ENCODE assay signal across 9 cellular contexts in genomic region chr2:25420820-25421237, GRCh38.
DNase-seq lines count a peak whose midpoint lies in the region; ATAC-seq and TF ChIP-seq lines count a peak whose summit lies in the region.
"Had no signal": no experiment of that assay in that cellular context is flagged by ENCODE, and none has a peak within 500 bp of the region (broad histone marks: within the 10 kb centered on the region; RNA-seq: fewer than 3 reads in every experiment).

No MANE protein-coding gene starts in this region.

- TF ChIP-seq CTCF in GM13977 (IDR thresholded peaks at IDR 0.05; ENCODE audit: extremely low read depth, insufficient read depth, missing control alignments) (no peak), Calu3 (IDR thresholded peaks at IDR 0.05; ENCODE audit: unreplicated experiment) (no peak)

- CTCF ChIA-PET in Calu3 (lab: Charles Lee) = no interaction called here

- H3K4me3 Mint-ChIP-seq in Calu3 (ENCODE audit: low read depth, unreplicated experiment) = no peak overlapping the region

- DNase-seq in GM13977 (ENCODE audit: low spot score) (peak; percentile 53), germinal center (ENCODE audit: low spot score) (peak; percentile 33), Calu3 (no peak), cerebellum (ENCODE audit: low spot score) (no peak), NCI-H1417 treated with DMSO at 0.1 percent for 48 hours (lab: John Stamatoyannopoulos, UW) (no peak)
- no peak for DNase-seq in activated CD4-positive, alpha-beta T cell treated with anti-CD3 and anti-CD28 coated beads, Interleukin-2, amount 50 U/mL, for 4 hours
- DNase-seq: EL had no signal

- no peaks in the 10 kb centered on the region for H3K36me3 Mint-ChIP-seq in Calu3 (ENCODE audit: insufficient read depth, unreplicated experiment)

- no peaks in the 10 kb centered on the region for H3K4me1 Mint-ChIP-seq in Calu3 (ENCODE audit: low read depth, unreplicated experiment)

- no peaks in the 10 kb centered on the region for H3K9me3 Mint-ChIP-seq in Calu3 (ENCODE audit: low read depth, unreplicated experiment)

- in situ Hi-C loops in GM13977 (cut with MboI; ENCODE audit: low pct_unique_long_range_greater_than_20kb, low sequenced_read_pairs, unreplicated experiment) = no loop called here

- ATAC-seq in GM21423 (IDR thresholded peaks at IDR 0.05; ENCODE audit: unreplicated experiment) (peak; percentile 43), HG03442 (IDR thresholded peaks at IDR 0.05; ENCODE audit: unreplicated experiment) (peak; percentile 50)

- intact Hi-C loops in Calu3 (cut with micrococcal nuclease; ENCODE audit: unreplicated experiment) = no loop called here

- no peak overlapping the region for H3K27ac Mint-ChIP-seq in Calu3 (ENCODE audit: unreplicated experiment)

- no TSS peak for BruUV-seq in Calu3 (replicated peaks; lab: Mats Ljungman, UMichigan)

- H3K27me3 Mint-ChIP-seq in Calu3 (ENCODE audit: unreplicated experiment) = no peaks in the 10 kb centered on the region

Comparison
In these comparisons a context has a peak if more than half of its experiments do, and no peak if none do; other contexts are left out.
1. DNase-seq: peak in GM13977 (single experiment) and germinal center (single experiment); none in activated CD4-positive, alpha-beta T cell treated with anti-CD3 and anti-CD28 coated beads, Interleukin-2, amount 50 U/mL, for 4 hours (0 of 2), Calu3 (single experiment), cerebellum (single experiment) and NCI-H1417 treated with DMSO at 0.1 percent for 48 hours (single experiment).